In genomic region chr1:203643213-203644045, GRCh38 we compare ENCODE assay signal across 13 cellular contexts. TPM values are rescaled to one million over a fixed set of nuclear protein-coding genes. Genes with fewer than 3 reads are reported as not detected.
DNase-seq lines count a peak whose midpoint lies in the region; ATAC-seq and TF ChIP-seq lines count a peak whose summit lies in the region.
"Had no signal": no experiment of that assay in that cellular context is flagged by ENCODE, and none has a peak within 500 bp of the region (broad histone marks: within the 10 kb centered on the region; RNA-seq: fewer than 3 reads in every experiment).

No MANE protein-coding gene starts in this region.

- no TSS peak for BruUV-seq in OCI-LY7 (replicated peaks; lab: Mats Ljungman, UMichigan)

- H3K4me1 ChIP-seq in muscle layer of duodenum (ENCODE audit: control insufficient read depth in 1 of 2, insufficient read depth in 2 of 2, low read length in 2 of 2) (peaks cover 20 to 53% of the 10 kb centered on the region in 2 donors), vagina (peaks cover 59% of the 10 kb centered on the region), OCI-LY7 (ENCODE audit: insufficient read depth, low read length, poor library complexity, severe bottlenecking) (peaks cover 8% of the 10 kb centered on the region), spleen (peaks cover 6 to 75% (median 21%) of the 10 kb centered on the region in 6 donors)

- no peak overlapping the region for H2AFZ ChIP-seq in OCI-LY7 (ENCODE audit: low read length)

- 87 to 93% (median 87%) methylated on average over 10 of the region's 10 CpGs for WGBS in spleen, 5 donors

- H3K27ac ChIP-seq in muscle layer of duodenum (ENCODE audit: low read length) (peak overlapping the region; percentile 79), vagina (peak overlapping the region; percentile 60), OCI-LY7 (ENCODE audit: low read depth, low read length, poor library complexity, severe bottlenecking) (no peak overlapping the region), spleen (peak overlapping the region in 3 of 8 donors; percentile 8 to 20 (median 13))

- no peak overlapping the region for H3K4me2 ChIP-seq in OCI-LY7 (ENCODE audit: low read length)

- CTCF ChIA-PET in OCI-LY7 (lab: Charles Lee; ENCODE audit: unreplicated experiment) = no interaction called here

- peak; percentile 31 to 35 for ATAC-seq in left cardiac atrium
- no peak for ATAC-seq in left ventricle myocardium superior
- ATAC-seq in GM18867 (IDR thresholded peaks at IDR 0.05; ENCODE audit: unreplicated experiment) = no peak

- no peak for DNase-seq in left cardiac atrium
- DNase-seq in left ventricle myocardium superior = no peak
- DNase-seq in dermis blood vessel endothelial cell = peak; percentile 56
- DNase-seq in vagina (ENCODE audit: extremely low spot score in 2 of 2) = no peak
- no peak for DNase-seq in OCI-LY7 (ENCODE audit: low spot score)
- no peak for DNase-seq in spleen
- DNase-seq: effector CD8-positive, alpha-beta T cell; mesendoderm; NCI-H1694 treated with DMSO at 0.1 percent for 48 hours; stimulated activated CD4-positive, alpha-beta T cell treated with anti-CD3 and anti-CD28 coated beads, Interleukin-2, amount 100 ng/mL, for 48 hours; T-helper 1 cell had no signal

- H4K20me1 ChIP-seq in OCI-LY7 (ENCODE audit: insufficient read depth, low read length) = no peaks in the 10 kb centered on the region

- TF ChIP-seq POLR2A in vagina (IDR thresholded peaks at IDR 0.05) (no peak), spleen (IDR thresholded peaks at IDR 0.05) (no peak)

- TF ChIP-seq CTCF in vagina (IDR thresholded peaks at IDR 0.05) = no peak
- TF ChIP-seq CTCF in OCI-LY7 (conservative IDR thresholded peaks at IDR 0.05; ENCODE audit: low read length) = no peak
- TF ChIP-seq CTCF in spleen (IDR thresholded peaks at IDR 0.05 in 8 of 11, conservative IDR thresholded peaks at IDR 0.05 in 3 of 11) = no peak

- POLR2A ChIA-PET in OCI-LY7 (lab: Charles Lee) = no interaction called here

- no peaks in the 10 kb centered on the region for H3K9me2 ChIP-seq in OCI-LY7 (ENCODE audit: insufficient read depth, low read length)

- H3K36me3 ChIP-seq in muscle layer of duodenum (ENCODE audit: control insufficient read depth in 1 of 2, insufficient read depth in 2 of 2, low read length in 2 of 2) = no peaks in the 10 kb centered on the region
- no peaks in the 10 kb centered on the region for H3K36me3 ChIP-seq in vagina
- H3K36me3 ChIP-seq in OCI-LY7 (ENCODE audit: insufficient read depth, low read length) = no peaks in the 10 kb centered on the region
- no peaks in the 10 kb centered on the region for H3K36me3 ChIP-seq in spleen

- intact Hi-C loops in left cardiac atrium (cut with DNase I) = loop anchor here in 1 of 2 donors (5.0 kb wide), 1 partner anchor 44 kb away; no protein-coding TSS in a partner anchor
- intact Hi-C loops in left ventricle myocardium superior (cut with micrococcal nuclease) = no loop called here
- intact Hi-C loops in vagina (cut with DNase I) = no loop called here
- intact Hi-C loops in OCI-LY7 (cut with micrococcal nuclease; ENCODE audit: unreplicated experiment) = no loop called here
- intact Hi-C loops in spleen (cut with DNase I; ENCODE audit: low total_unique reads) = no loop called here

- H3K4me3 ChIP-seq in muscle layer of duodenum (ENCODE audit: low read depth in 1 of 2, low read length in 2 of 2) (no peak overlapping the region), vagina (no peak overlapping the region), OCI-LY7 (ENCODE audit: low read depth, low read length, poor library complexity, severe bottlenecking) (no peak overlapping the region), spleen (no peak overlapping the region)

- no peaks in the 10 kb centered on the region for H3K9me3 ChIP-seq in muscle layer of duodenum (ENCODE audit: control insufficient read depth in 1 of 2, low read length in 2 of 2)
- H3K9me3 ChIP-seq in vagina = no peaks in the 10 kb centered on the region
- H3K9me3 ChIP-seq in OCI-LY7 (ENCODE audit: low read length) = no peaks in the 10 kb centered on the region
- no peaks in the 10 kb centered on the region for H3K9me3 ChIP-seq in spleen

- H3K79me2 ChIP-seq in OCI-LY7 (ENCODE audit: insufficient read depth, low read depth, low read length) = no peaks in the 10 kb centered on the region

- H3K27me3 ChIP-seq in muscle layer of duodenum (ENCODE audit: low read depth, low read length) (no peaks in the 10 kb centered on the region), vagina (no peaks in the 10 kb centered on the region), spleen (replicated peaks in 1 of 7) (no peaks in the 10 kb centered on the region)

RNA-seq across cellular contexts. Expression of gene ATP2B4, which starts 16.8 kb away (rescaled TPM):
- total RNA-seq in left cardiac atrium (100 to 1,000 TPM in 1 of 2 donors, 10 to 100 TPM in 1; 81.4 to 102 TPM), left ventricle myocardium superior (69.5 TPM), dermis blood vessel endothelial cell (108 and 145 TPM in 2 replicates), vagina (101 TPM), OCI-LY7 (2022) (16.6 and 16.7 TPM in 2 replicates), spleen (10 to 100 TPM; 34.5 to 78.5 (median 55.2) TPM)
- 7.5 and 8.5 TPM in 2 replicates for total RNA-seq in OCI-LY7 (2014; rRNA removed; shearing (Covaris generic))
- polyA plus RNA-seq in spleen = 1 to 10 TPM; 6.2 to 8.6 (median 6.7) TPM

Comparison
In these comparisons a context has a peak if more than half of its experiments do, and no peak if none do; other contexts are left out.
1. ATAC-seq: peak in left cardiac atrium (2 of 2); none in left ventricle myocardium superior (single experiment) and GM18867 (single experiment).